Comparison of ENCODE assay signal across 26 cellular contexts in the genomic region with DNA sequence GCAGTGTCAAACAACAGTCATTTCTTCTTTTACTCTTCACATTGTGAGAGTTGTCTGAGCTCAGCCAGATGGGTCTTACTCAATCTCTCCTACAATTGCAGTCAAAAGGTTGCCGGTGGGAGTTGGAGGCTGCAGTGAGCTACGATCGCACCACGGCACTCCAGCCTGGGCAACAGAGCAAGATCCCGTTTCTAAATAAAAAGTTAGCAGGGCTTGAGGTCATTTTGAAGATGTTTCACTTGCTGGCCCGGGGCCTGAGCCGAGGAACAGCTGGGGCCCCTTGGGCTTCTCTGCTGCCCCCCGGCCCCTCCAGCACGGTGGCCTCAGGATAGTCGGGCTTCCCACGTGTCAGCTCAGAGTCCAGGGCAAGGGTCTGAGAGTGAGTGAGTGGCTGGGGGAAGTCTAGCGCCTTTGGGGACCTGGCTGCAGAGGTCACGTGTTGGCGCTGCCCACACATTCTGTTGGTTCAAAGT.
"Had no signal": no experiment of that assay in that cellular context is flagged by ENCODE, and none has a peak within 500 bp of the region (broad histone marks: within the 10 kb centered on the region; RNA-seq: fewer than 3 reads in every experiment).

No MANE protein-coding gene starts in this region.

- H3K36me3 Mint-ChIP-seq: activated CD4-positive, alpha-beta memory T cell treated with anti-CD3 and anti-CD28 coated beads for 36 hours had no signal

- H3K27ac Mint-ChIP-seq: activated CD4-positive, alpha-beta memory T cell treated with anti-CD3 and anti-CD28 coated beads for 36 hours; activated CD4-positive, alpha-beta T cell treated with anti-CD3 and anti-CD28 coated beads, Interleukin-2, amount 10 ng/mL, durations not matched to agents 24 days and 14 days; activated naive CD8-positive, alpha-beta T cell treated with anti-CD3 and anti-CD28 coated beads, Interleukin-2, amount 50 U/mL, for 24 hours; activated T-cell treated with anti-CD3 and anti-CD28 coated beads, Interleukin-2, amount 50 U/mL, for 24 hours; naive thymus-derived CD8-positive, alpha-beta T cell; stimulated activated naive CD8-positive, alpha-beta T cell treated with anti-CD3 and anti-CD28 coated beads, Interleukin-15, Interleukin-2, amounts not matched to agents 100 ng/mL and 50 ng/mL, for 24 hours; T-helper 17 cell had no signal

- H3K4me3 ChIP-seq: esophagus squamous epithelium, right atrium auricular region, thoracic aorta, uterus had no signal

- H3K4me1 Mint-ChIP-seq: activated naive CD8-positive, alpha-beta T cell treated with anti-CD3 and anti-CD28 coated beads, Interleukin-2, amount 50 U/mL, for 24 hours; naive thymus-derived CD8-positive, alpha-beta T cell had no signal

- ATAC-seq: activated naive CD8-positive, alpha-beta T cell treated with anti-CD3 and anti-CD28 coated beads, Interleukin-2, amount 50 U/mL, for 24 hours; naive thymus-derived CD8-positive, alpha-beta T cell; T-helper 17 cell had no signal

- H3K27me3 Mint-ChIP-seq: activated CD4-positive, alpha-beta memory T cell treated with anti-CD3 and anti-CD28 coated beads for 36 hours; activated CD4-positive, alpha-beta T cell treated with anti-CD3 and anti-CD28 coated beads, Interleukin-2, amount 10 ng/mL, durations not matched to agents 24 days and 14 days; activated naive CD8-positive, alpha-beta T cell treated with anti-CD3 and anti-CD28 coated beads, Interleukin-2, amount 50 U/mL, for 24 hours; T-helper 17 cell had no signal

- H3K9me3 Mint-ChIP-seq: activated naive CD8-positive, alpha-beta T cell treated with anti-CD3 and anti-CD28 coated beads, Interleukin-2, amount 50 U/mL, for 24 hours had no signal

- H3K4me3 Mint-ChIP-seq: activated CD4-positive, alpha-beta memory T cell treated with anti-CD3 and anti-CD28 coated beads for 36 hours; activated CD4-positive, alpha-beta T cell treated with anti-CD3 and anti-CD28 coated beads, Interleukin-2, amount 10 ng/mL, durations not matched to agents 24 days and 14 days; activated naive CD8-positive, alpha-beta T cell treated with anti-CD3 and anti-CD28 coated beads, Interleukin-2, amount 50 U/mL, for 24 hours; activated T-cell treated with anti-CD3 and anti-CD28 coated beads, Interleukin-2, amount 50 U/mL, for 24 hours; naive thymus-derived CD8-positive, alpha-beta T cell; neural crest cell; stimulated activated naive CD8-positive, alpha-beta T cell treated with anti-CD3 and anti-CD28 coated beads, Interleukin-15, Interleukin-2, amounts not matched to agents 100 ng/mL and 50 ng/mL, for 24 hours; T-helper 17 cell had no signal

- DNase-seq: activated CD4-positive, alpha-beta memory T cell treated with anti-CD3 and anti-CD28 coated beads for 36 hours; activated CD4-positive, alpha-beta T cell treated with anti-CD3 and anti-CD28 coated beads, Interleukin-2, amount 10 ng/mL, durations not matched to agents 24 days and 14 days; activated CD4-positive, CD25-positive, alpha-beta regulatory T cell treated with anti-CD3 and anti-CD28 coated beads, Interleukin-2, amount 50 U/mL, for 72 hours; activated CD8-positive, alpha-beta memory T cell treated with anti-CD3 and anti-CD28 coated beads, Interleukin-2, amount 50 U/mL, for 48 hours; activated gamma-delta T cell; activated naive CD4-positive, alpha-beta T cell treated with anti-CD3 and anti-CD28 coated beads, Interleukin-2, amount 50 U/mL, for 16 hours; activated naive CD8-positive, alpha-beta T cell treated with anti-CD3 and anti-CD28 coated beads, Interleukin-2, amount 50 U/mL, for 24 hours; activated T-cell treated with anti-CD3 and anti-CD28 coated beads, Interleukin-2, amount 50 U/mL, for 24 hours; dermis blood vessel endothelial cell; effector CD4-positive, alpha-beta T cell; esophagus squamous epithelium; glutamatergic neuron; islet precursor cell; naive thymus-derived CD8-positive, alpha-beta T cell; occipital lobe; stimulated activated CD4-positive, alpha-beta T cell treated with anti-CD3 and anti-CD28 coated beads, Interleukin-12 subunit alpha, Interleukin-12 subunit beta, amount 100 ng/mL, for 4 hours; stimulated activated CD4-positive, alpha-beta T cell treated with anti-CD3 and anti-CD28 coated beads, Interleukin-4, amount 100 ng/mL, for 1 hour; T-helper 17 cell; T1000; trophoblast cell; uterus; WERI-Rb-1 had no signal
